In genomic region chr4:187088070-187088799, GRCh38 we compare ENCODE assay signal across 1 cellular context.
A peak's percentile ranks its signal among the peaks of the same experiment; 100 is the strongest.
TF ChIP-seq lines count a peak whose summit lies in the region.

No MANE protein-coding gene starts in this region.

TF ChIP-seq in HepG2, 621 proteins besides CTCF, POLR2A, EP300 and RAD21 (continued from another document):
- TF ChIP-seq, protein P1, sequence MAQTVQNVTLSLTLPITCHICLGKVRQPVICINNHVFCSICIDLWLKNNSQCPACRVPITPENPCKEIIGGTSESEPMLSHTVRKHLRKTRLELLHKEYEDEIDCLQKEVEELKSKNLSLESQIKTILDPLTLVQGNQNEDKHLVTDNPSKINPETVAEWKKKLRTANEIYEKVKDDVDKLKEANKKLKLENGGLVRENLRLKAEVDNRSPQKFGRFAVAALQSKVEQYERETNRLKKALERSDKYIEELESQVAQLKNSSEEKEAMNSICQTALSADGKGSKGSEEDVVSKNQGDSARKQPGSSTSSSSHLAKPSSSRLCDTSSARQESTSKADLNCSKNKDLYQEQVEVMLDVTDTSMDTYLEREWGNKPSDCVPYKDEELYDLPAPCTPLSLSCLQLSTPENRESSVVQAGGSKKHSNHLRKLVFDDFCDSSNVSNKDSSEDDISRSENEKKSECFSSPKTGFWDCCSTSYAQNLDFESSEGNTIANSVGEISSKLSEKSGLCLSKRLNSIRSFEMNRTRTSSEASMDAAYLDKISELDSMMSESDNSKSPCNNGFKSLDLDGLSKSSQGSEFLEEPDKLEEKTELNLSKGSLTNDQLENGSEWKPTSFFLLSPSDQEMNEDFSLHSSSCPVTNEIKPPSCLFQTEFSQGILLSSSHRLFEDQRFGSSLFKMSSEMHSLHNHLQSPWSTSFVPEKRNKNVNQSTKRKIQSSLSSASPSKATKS (CRISPR knock-in tag; IDR thresholded peaks at IDR 0.05) = no peak
- TF ChIP-seq RFXAP (CRISPR knock-in tag; IDR thresholded peaks at IDR 0.05; ENCODE audit: borderline replicate concordance) = no peak
- TF ChIP-seq MAFF (IDR thresholded peaks at IDR 0.05; ENCODE audit: low read depth, low read length) = peak; percentile 71
- no peak for TF ChIP-seq ZNF746 (CRISPR knock-in tag; IDR thresholded peaks at IDR 0.05)
- TF ChIP-seq ZNF343 (CRISPR knock-in tag; IDR thresholded peaks at IDR 0.05) = no peak
- no peak for TF ChIP-seq MTA3 (CRISPR knock-in tag; IDR thresholded peaks at IDR 0.05)
- peak; percentile 72 to 83 for TF ChIP-seq MAFK (conservative IDR thresholded peaks at IDR 0.05 in 1 of 2, IDR thresholded peaks at IDR 0.05 in 1 of 2; ENCODE audit: low read length in 2 of 2)
- TF ChIP-seq NCOA1 (CRISPR knock-in tag; IDR thresholded peaks at IDR 0.05) = no peak
- TF ChIP-seq MEIS1 (CRISPR knock-in tag; IDR thresholded peaks at IDR 0.05; ENCODE audit: borderline replicate concordance) = no peak
TF ChIP-seq in HepG2: peak in this region for 2.
